10 cellular contexts compared by ENCODE assay signal in the genomic region with DNA sequence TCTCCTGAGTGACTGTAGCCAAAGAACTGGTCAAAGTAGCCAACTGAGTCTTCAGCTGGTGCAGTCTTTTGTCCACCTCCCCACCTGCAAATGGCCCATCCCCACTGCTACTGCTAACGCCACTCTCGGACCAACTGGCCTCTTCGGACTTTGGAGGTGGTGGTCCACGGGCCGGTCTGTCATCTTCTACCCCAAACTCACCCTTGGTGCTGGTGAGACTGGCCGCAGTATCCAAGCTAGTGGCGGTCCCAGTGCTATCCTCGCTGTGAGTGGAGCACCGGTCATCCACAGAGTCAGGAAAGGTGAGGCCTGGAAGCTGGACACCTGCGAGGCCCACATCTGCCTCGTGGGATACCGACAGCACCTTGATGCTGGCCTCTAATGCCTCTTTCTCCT. TPM values are rescaled to one million over a fixed set of nuclear protein-coding genes. Genes with fewer than 3 reads are reported as not detected.
DNase-seq lines count a peak whose midpoint lies in the region; ATAC-seq and TF ChIP-seq lines count a peak whose summit lies in the region.
"Had no signal": no experiment of that assay in that cellular context is flagged by ENCODE, and none has a peak within 500 bp of the region (broad histone marks: within the 10 kb centered on the region; RNA-seq: fewer than 3 reads in every experiment).

No MANE protein-coding gene starts in this region.

- H3K9me3 ChIP-seq in SK-N-MC (ENCODE audit: low read depth, low read length), result no peaks in the 10 kb centered on the region

- H3K9ac ChIP-seq in SK-N-MC (ENCODE audit: insufficient read length) (peak overlapping the region; percentile 88), rectal smooth muscle tissue (ENCODE audit: low read length) (peak overlapping the region; percentile 25)

- H3K4me1 ChIP-seq in rectal smooth muscle tissue (ENCODE audit: control insufficient read depth, insufficient read depth, low read length), result peaks cover 40% of the 10 kb centered on the region

- ATAC-seq in left lobe of liver (no peak), GM18519 (IDR thresholded peaks at IDR 0.05; ENCODE audit: low FRiP score, unreplicated experiment) (no peak)

- H3K36me3 ChIP-seq in SK-N-MC (ENCODE audit: insufficient read depth, low read length) (peaks cover 33% of the 10 kb centered on the region; the same call in 1 of the 2 replicates), rectal smooth muscle tissue (ENCODE audit: control insufficient read depth, insufficient read depth, low read length) (peaks cover 18% of the 10 kb centered on the region)

- DNase-seq in GM12864 (ENCODE audit: low read depth), result no peak
- DNase-seq in SK-N-MC (ENCODE audit: low read depth, low spot score), result no peak
- no peak for DNase-seq in fibroblast of pulmonary artery (ENCODE audit: low read depth)
- no peak for DNase-seq in left lobe of liver (ENCODE audit: low spot score)
- no peak for DNase-seq in NCI-H1105 (lab: John Stamatoyannopoulos, UW)
- no peak for DNase-seq in H4 (ENCODE audit: low spot score)
- DNase-seq: T-helper 9 cell had no signal

- no peaks in the 10 kb centered on the region for H3K27me3 ChIP-seq in rectal smooth muscle tissue (ENCODE audit: control insufficient read depth, insufficient read depth, low read length)

- no peak overlapping the region for H3K27ac ChIP-seq in SK-N-MC
- H3K27ac ChIP-seq in rectal smooth muscle tissue (ENCODE audit: low read depth, low read length), result peak overlapping the region; percentile 84

- TF ChIP-seq CTCF in GM12864 (IDR thresholded peaks at IDR 0.05; ENCODE audit: low read depth, low read length, missing control alignments) (no peak), fibroblast of pulmonary artery (IDR thresholded peaks at IDR 0.05; ENCODE audit: low read length, missing control alignments) (no peak)

- H3K4me3 ChIP-seq in GM12864 (ENCODE audit: low read depth, low read length) (peak overlapping the region; percentile 85), SK-N-MC (peak overlapping the region; percentile 91), fibroblast of pulmonary artery (replicated peaks; ENCODE audit: low read depth, low read length) (peak overlapping the region; percentile 88), rectal smooth muscle tissue (ENCODE audit: low read length) (peak overlapping the region; percentile 71)

RNA-seq across cellular contexts. Expression of a gene that starts 0.8 kb away (rescaled TPM):
- total RNA-seq in left lobe of liver, result 10.2 TPM
- total RNA-seq in H4 (2014; rRNA removed; shearing (Covaris generic)), result 16.9 and 18.6 TPM in 2 replicates

RNA-seq across cellular contexts. Expression of a gene that starts 3.6 kb away (rescaled TPM):
- 51.9 TPM for total RNA-seq in left lobe of liver
- total RNA-seq in H4 (2014; rRNA removed; shearing (Covaris generic)), result 286 and 304 TPM in 2 replicates

RNA-seq across cellular contexts. Expression of a gene that starts 8.9 kb away (rescaled TPM):
- 0.88 TPM for total RNA-seq in left lobe of liver
- 1.7 and 2.9 TPM in 2 replicates for total RNA-seq in H4 (2014; rRNA removed; shearing (Covaris generic))

RNA-seq across cellular contexts. Expression of a gene that starts 33.3 kb away (rescaled TPM):
- not detected for total RNA-seq in left lobe of liver
- total RNA-seq in H4 (2014; rRNA removed; shearing (Covaris generic)), result not detected in 2 replicates
- total RNA-seq: pulmonary artery endothelial cell had no signal
